24 cellular contexts compared by ENCODE assay signal in genomic region chr6:118511930-118512715, GRCh38. TPM values are rescaled to one million over a fixed set of nuclear protein-coding genes. Genes with fewer than 3 reads are reported as not detected.
DNase-seq lines count a peak whose midpoint lies in the region; ATAC-seq and TF ChIP-seq lines count a peak whose summit lies in the region.
"Had no signal": no experiment of that assay in that cellular context is flagged by ENCODE, and none has a peak within 500 bp of the region (broad histone marks: within the 10 kb centered on the region; RNA-seq: fewer than 3 reads in every experiment).

No MANE protein-coding gene starts in this region.

- no peak overlapping the region for H3K4me3 Mint-ChIP-seq in activated T-helper 17 cell treated with anti-CD3 and anti-CD28 coated beads, Interleukin-2, amount 50 U/mL, for 72 hours
- no peak overlapping the region for H3K4me3 Mint-ChIP-seq in natural killer cell
- H3K4me3 Mint-ChIP-seq: activated naive CD8-positive, alpha-beta T cell treated with anti-CD3 and anti-CD28 coated beads, Interleukin-2, amount 10 ng/mL, durations not matched to agents 7 days and 5 days; activated T-cell treated with anti-CD3 and anti-CD28 coated beads, Interleukin-2, amount 50 U/mL, for 4 hours had no signal

- no peaks in the 10 kb centered on the region for H3K27me3 Mint-ChIP-seq in activated T-helper 17 cell treated with anti-CD3 and anti-CD28 coated beads, Interleukin-2, amount 50 U/mL, for 72 hours
- no peaks in the 10 kb centered on the region for H3K27me3 Mint-ChIP-seq in natural killer cell (ENCODE audit: low read depth in 2 of 2)
- H3K27me3 Mint-ChIP-seq: activated naive CD8-positive, alpha-beta T cell treated with anti-CD3 and anti-CD28 coated beads, Interleukin-2, amount 10 ng/mL, durations not matched to agents 7 days and 5 days had no signal

- intact Hi-C loops in Right ventricle myocardium superior (cut with DNase I) (loop anchor here (5.0 kb wide), 1 partner anchor 35 kb away; the partner anchor contains the start of gene PLN), cardiac septum (cut with DNase I) (loop anchor here (5.0 kb wide), 1 partner anchor 35 kb away; the partner anchor contains the start of gene PLN), natural killer cell (cut with micrococcal nuclease) (no loop called here), PC-9 (cut with micrococcal nuclease; ENCODE audit: unreplicated experiment) (no loop called here)

- H3K4me1 Mint-ChIP-seq in activated T-helper 17 cell treated with anti-CD3 and anti-CD28 coated beads, Interleukin-2, amount 50 U/mL, for 72 hours, result peaks cover 8% of the 10 kb centered on the region
- H3K4me1 Mint-ChIP-seq in natural killer cell, result peaks cover 23 to 37% of the 10 kb centered on the region in 2 donors

- H3K4me2 ChIP-seq in PC-9, result no peak overlapping the region

- H3K4me1 ChIP-seq in BE2C, result no peaks in the 10 kb centered on the region
- H3K4me1 ChIP-seq in PC-9 (replicated peaks; ENCODE audit: insufficient read depth), result no peaks in the 10 kb centered on the region

- H3K27ac ChIP-seq in PC-9, result no peak overlapping the region
- H3K27ac ChIP-seq: body of pancreas, esophagus muscularis mucosa, stomach had no signal

- ATAC-seq in Right ventricle myocardium superior (ENCODE audit: poor library complexity) (peak; percentile 9), natural killer cell (no peak)
- no peak for ATAC-seq in activated T-helper 17 cell treated with anti-CD3 and anti-CD28 coated beads, Interleukin-2, amount 50 U/mL, for 72 hours (replicated peaks)
- ATAC-seq: activated CD4-positive, CD25-positive, alpha-beta regulatory T cell treated with anti-CD3 and anti-CD28 coated beads, Interleukin-2, amount 50 U/mL, for 24 hours; activated T-cell treated with anti-CD3 and anti-CD28 coated beads, Interleukin-2, amount 50 U/mL, for 4 hours; body of pancreas had no signal

- peak overlapping the region; percentile 65 for H3K27ac Mint-ChIP-seq in activated T-helper 17 cell treated with anti-CD3 and anti-CD28 coated beads, Interleukin-2, amount 50 U/mL, for 72 hours
- peak overlapping the region; percentile 68 to 70 for H3K27ac Mint-ChIP-seq in natural killer cell
- H3K27ac Mint-ChIP-seq: activated naive CD8-positive, alpha-beta T cell treated with anti-CD3 and anti-CD28 coated beads, Interleukin-2, amount 10 ng/mL, durations not matched to agents 7 days and 5 days had no signal

- H4K20me1 ChIP-seq in PC-9 (ENCODE audit: insufficient read depth), result no peaks in the 10 kb centered on the region

- POLR2A ChIA-PET in PC-9 (lab: Charles Lee; ENCODE audit: unreplicated experiment), result no interaction called here

- DNase-seq in Right ventricle myocardium superior (no peak), cardiac septum (ENCODE audit: low spot score) (no peak), natural killer cell (no peak), dermis blood vessel endothelial cell (no peak), BE2C (no peak), PC-9 (no peak)
- DNase-seq: activated CD8-positive, alpha-beta memory T cell treated with anti-CD3 and anti-CD28 coated beads for 24 hours; activated naive CD8-positive, alpha-beta T cell treated with anti-CD3 and anti-CD28 coated beads, Interleukin-2, amount 10 ng/mL, durations not matched to agents 7 days and 5 days; activated T-cell treated with anti-CD3 and anti-CD28 coated beads, Interleukin-2, amount 50 U/mL, for 4 hours; body of pancreas; islet precursor cell; NCI-H146; NCI-H2171 treated with DMSO at 0.1 percent for 48 hours; NCI-H526 treated with DMSO at 0.1 percent for 48 hours; occipital lobe; stimulated activated CD4-positive, alpha-beta T cell treated with anti-CD3 and anti-CD28 coated beads, Interleukin-4, amount 100 ng/mL, for 24 hours; stomach had no signal

- H3K79me2 ChIP-seq in PC-9 (ENCODE audit: low read depth), result no peaks in the 10 kb centered on the region

- no peaks in the 10 kb centered on the region for H3K9me2 ChIP-seq in PC-9 (ENCODE audit: insufficient read depth)

- no peak for TF ChIP-seq CTCF in natural killer cell (IDR thresholded peaks at IDR 0.05)
- no peak for TF ChIP-seq CTCF in BE2C (IDR thresholded peaks at IDR 0.05; ENCODE audit: low read depth, low read length)
- TF ChIP-seq CTCF in PC-9 (conservative IDR thresholded peaks at IDR 0.05), result no peak

- H3K9me3 ChIP-seq in BE2C (no peaks in the 10 kb centered on the region), PC-9 (ENCODE audit: insufficient read depth, low read depth) (no peaks in the 10 kb centered on the region; the same call in 1 of the 2 replicates)
- H3K9me3 ChIP-seq: body of pancreas, esophagus muscularis mucosa, stomach had no signal

- no peaks in the 10 kb centered on the region for H3F3A ChIP-seq in PC-9 (ENCODE audit: insufficient read depth, low read depth)

- H3K27me3 ChIP-seq in BE2C, result no peaks in the 10 kb centered on the region
- no peaks in the 10 kb centered on the region for H3K27me3 ChIP-seq in PC-9 (ENCODE audit: insufficient read depth, low read depth)
- H3K27me3 ChIP-seq: body of pancreas, esophagus muscularis mucosa, stomach had no signal

- H3K4me3 ChIP-seq in BE2C (ENCODE audit: low read depth, low read length) (no peak overlapping the region), PC-9 (no peak overlapping the region)
- H3K4me3 ChIP-seq: body of pancreas, esophagus muscularis mucosa, lung, stomach had no signal

- H3K9me3 Mint-ChIP-seq in activated T-helper 17 cell treated with anti-CD3 and anti-CD28 coated beads, Interleukin-2, amount 50 U/mL, for 72 hours, result no peaks in the 10 kb centered on the region
- no peaks in the 10 kb centered on the region for H3K9me3 Mint-ChIP-seq in natural killer cell
- H3K9me3 Mint-ChIP-seq: activated naive CD8-positive, alpha-beta T cell treated with anti-CD3 and anti-CD28 coated beads, Interleukin-2, amount 10 ng/mL, durations not matched to agents 7 days and 5 days; activated T-cell treated with anti-CD3 and anti-CD28 coated beads, Interleukin-2, amount 50 U/mL, for 4 hours had no signal

- BruUV-seq in PC-9 (replicated peaks; lab: Mats Ljungman, UMichigan), result no TSS peak

- CTCF ChIA-PET in PC-9 (lab: Charles Lee), result no interaction called here

- H3K36me3 ChIP-seq in BE2C (no peaks in the 10 kb centered on the region), PC-9 (ENCODE audit: low read depth) (no peaks in the 10 kb centered on the region)
- H3K36me3 ChIP-seq: esophagus muscularis mucosa, stomach had no signal

- H2AFZ ChIP-seq in PC-9, result no peak overlapping the region

- H3K36me3 Mint-ChIP-seq in activated T-helper 17 cell treated with anti-CD3 and anti-CD28 coated beads, Interleukin-2, amount 50 U/mL, for 72 hours (ENCODE audit: low read depth), result peaks cover 28% of the 10 kb centered on the region
- H3K36me3 Mint-ChIP-seq in natural killer cell, result no peaks in the 10 kb centered on the region

RNA-seq across cellular contexts. Expression of gene PLN, which starts 36.0 kb away (rescaled TPM):
- total RNA-seq in Right ventricle myocardium superior (2,342 TPM), cardiac septum (2,070 TPM), natural killer cell (not detected), dermis blood vessel endothelial cell (not detected in 2 replicates), PC-9 (2021) (not detected in 2 replicates)
- total RNA-seq in activated T-helper 17 cell treated with anti-CD3 and anti-CD28 coated beads, Interleukin-2, amount 50 U/mL, for 72 hours, result under 1 TPM; 0.16 to 0.52 TPM
- not detected for polyA plus RNA-seq in BE2C (2012; ENCODE audit: insufficient read depth, insufficient read length, low read depth)
- total RNA-seq: activated naive CD8-positive, alpha-beta T cell treated with anti-CD3 and anti-CD28 coated beads, Interleukin-2, amount 10 ng/mL, durations not matched to agents 7 days and 5 days; H1; MCF 10A; renal cortical epithelial cell had no signal
- polyA plus RNA-seq: H1 had no signal

Comparison
In these comparisons a context has a peak if more than half of its experiments do, and no peak if none do; other contexts are left out.
1. RNA of gene PLN, which starts 36.0 kb away (total RNA-seq): 2,342 TPM in Right ventricle myocardium superior (single experiment) and 2,070 TPM in cardiac septum (single experiment); 0.16 to 0.52 TPM in activated T-helper 17 cell treated with anti-CD3 and anti-CD28 coated beads, Interleukin-2, amount 50 U/mL, for 72 hours, not detected in natural killer cell, not detected in dermis blood vessel endothelial cell and not detected in PC-9; every median in the first group is over 1,000 times any median in the second.
2. intact Hi-C loops: an anchor here in Right ventricle myocardium superior (5.0 kb wide) and cardiac septum (5.0 kb wide); none called in natural killer cell and PC-9.